In the genomic region with DNA sequence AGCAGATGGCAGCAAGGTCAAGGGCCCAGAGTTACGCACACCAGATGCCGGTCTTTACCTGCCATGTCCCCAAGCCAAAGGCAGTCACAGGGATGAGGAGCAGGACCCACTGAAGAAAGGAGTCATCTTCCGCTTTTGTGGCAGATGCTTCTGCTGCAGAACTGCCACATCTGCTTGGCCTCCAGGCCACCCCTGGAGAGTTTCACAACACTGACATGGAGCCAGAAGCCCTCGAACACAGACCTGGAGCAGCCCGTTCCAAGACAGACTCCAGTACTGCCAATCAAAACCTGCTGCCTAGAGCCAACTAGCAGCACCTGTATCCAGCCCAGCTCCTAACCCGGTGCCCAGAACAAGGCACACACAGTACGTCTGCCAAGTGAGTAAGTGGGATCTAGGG, we compare ENCODE assay signal across 11 cellular contexts. TPM values are rescaled to one million over a fixed set of nuclear protein-coding genes. Genes with fewer than 3 reads are reported as not detected.
DNase-seq lines count a peak whose midpoint lies in the region; ATAC-seq, FAIRE-seq and TF ChIP-seq lines count a peak whose summit lies in the region.
"Had no signal": no experiment of that assay in that cellular context is flagged by ENCODE, and none has a peak within 500 bp of the region (broad histone marks: within the 10 kb centered on the region; RNA-seq: fewer than 3 reads in every experiment).

No MANE protein-coding gene starts in this region.

- TF ChIP-seq CTCF in HCT116 (IDR thresholded peaks at IDR 0.05 in 2 of 3, conservative IDR thresholded peaks at IDR 0.05 in 1 of 3; ENCODE audit: borderline replicate concordance in 1 of 3, insufficient read depth in 1 of 3, low read depth in 2 of 3, low read length in 2 of 3) = no peak
- TF ChIP-seq CTCF in SU-DHL-6 (IDR thresholded peaks at IDR 0.05; ENCODE audit: insufficient read depth, low read length, poor library complexity, severe bottlenecking) = no peak
- no peak for TF ChIP-seq CTCF in prostate gland (IDR thresholded peaks at IDR 0.05)

- H3K79me2 ChIP-seq in HCT116 (ENCODE audit: insufficient read depth, low read length) (peaks cover 62% of the 10 kb centered on the region), SU-DHL-6 (ENCODE audit: insufficient read depth, low read length) (peaks cover 13% of the 10 kb centered on the region; the same call in 1 of the 2 replicates)

- H3K4me3 Mint-ChIP-seq in immature natural killer cell = peak overlapping the region in 4 of 5 donors; percentile 39 to 87 (median 84)

- intact Hi-C loops in HCT116 (cut with micrococcal nuclease) (loop anchor here (5.0 to 10.0 kb wide), 2 partner anchors 133 to 640 kb away; a partner anchor contains a TSS), prostate gland (cut with DNase I) (no loop called here)

- peak overlapping the region in 5 of 6 donors; percentile 10 to 84 (median 74) for H3K27ac Mint-ChIP-seq in immature natural killer cell

- H2AFZ ChIP-seq in HCT116 (ENCODE audit: low read depth, low read length, poor library complexity, severe bottlenecking) = no peak overlapping the region
- H2AFZ ChIP-seq in SU-DHL-6 (ENCODE audit: low read depth, low read length, severe bottlenecking) = no peak overlapping the region

- FAIRE-seq in GM12892 (lab: Jason Lieb, UNC) = no peak

- CTCF ChIA-PET in HCT116 (lab: Charles Lee) = interaction anchor here (1.1 kb wide), 1 partner anchor 169 kb away, joined by 4 read pairs; no protein-coding TSS in a partner anchor

- RAD21 ChIA-PET in HCT116 (lab: Charles Lee; ENCODE audit: low non-redundant PET in 1 of 2, low total read pairs in 2 of 2, uncharacterized antibody in 2 of 2, unreplicated experiment in 2 of 2) = interaction anchor here in 1 of 2 experiments (0.6 kb wide), 1 partner anchor 48 kb away, joined by 4 read pairs; no protein-coding TSS in a partner anchor

- H3K27me3 ChIP-seq in HCT116 (ENCODE audit: insufficient read depth, low read length) (no peaks in the 10 kb centered on the region), SU-DHL-6 (ENCODE audit: low read length) (no peaks in the 10 kb centered on the region), prostate gland (replicated peaks; ENCODE audit: insufficient read depth) (no peaks in the 10 kb centered on the region)

- TF ChIP-seq RAD21 in HCT116 (IDR thresholded peaks at IDR 0.05; ENCODE audit: low read depth) = no peak

- H3K9me2 ChIP-seq in HCT116 (ENCODE audit: insufficient read depth) = no peaks in the 10 kb centered on the region
- H3K9me2 ChIP-seq in SU-DHL-6 (replicated peaks; ENCODE audit: insufficient read depth, low read length) = no peaks in the 10 kb centered on the region

- H3K9me3 Mint-ChIP-seq in immature natural killer cell = no peaks in the 10 kb centered on the region

- BruUV-seq in HCT116 (replicated peaks; lab: Mats Ljungman, UMichigan) = no TSS peak

- no peak for ATAC-seq in HCT116

- POLR2A ChIA-PET in HCT116 (lab: Charles Lee) = no interaction called here

- TF ChIP-seq POLR2A in HCT116 (IDR thresholded peaks at IDR 0.05; ENCODE audit: borderline replicate concordance, extremely low read depth, insufficient read depth, insufficient read length) = no peak
- no peak for TF ChIP-seq POLR2A in prostate gland (IDR thresholded peaks at IDR 0.05)
- TF ChIP-seq POLR2A in GM12892 (IDR thresholded peaks at IDR 0.05; ENCODE audit: low read depth, low read length) = no peak

- H3K36me3 ChIP-seq in HCT116 (ENCODE audit: control insufficient read depth in 1 of 2, insufficient read depth in 2 of 2, low read length in 2 of 2) (peaks cover 25 to 41% of the 10 kb centered on the region in 2 experiments), SU-DHL-6 (ENCODE audit: low read length) (peaks cover 22% of the 10 kb centered on the region), prostate gland (peaks cover 12 to 13% of the 10 kb centered on the region in 2 donors)

- H3K9ac ChIP-seq in HCT116 (ENCODE audit: low read length) (no peak overlapping the region), SU-DHL-6 (ENCODE audit: low read length) (no peak overlapping the region)

- H3K4me2 ChIP-seq in HCT116 (ENCODE audit: low read length) (peak overlapping the region; percentile 84), SU-DHL-6 (ENCODE audit: low read depth, low read length, poor library complexity, severe bottlenecking) (peak overlapping the region; percentile 57)

- H3K27ac ChIP-seq in HCT116 (ENCODE audit: low read depth, low read length) = no peak overlapping the region
- H3K27ac ChIP-seq in SU-DHL-6 (ENCODE audit: low read depth, low read length) = no peak overlapping the region
- no peak overlapping the region for H3K27ac ChIP-seq in prostate gland

- peaks cover 36 to 41% of the 10 kb centered on the region in 2 donors for H3K4me1 Mint-ChIP-seq in immature natural killer cell

- H4K20me1 ChIP-seq in HCT116 (ENCODE audit: insufficient read depth) (peaks cover 10% of the 10 kb centered on the region; the same call in 1 of the 2 replicates), SU-DHL-6 (ENCODE audit: low read depth, low read length) (no peaks in the 10 kb centered on the region; the same call in 1 of the 2 replicates)

- peaks cover 2 to 7% (median 6%) of the 10 kb centered on the region in 3 donors for H3K27me3 Mint-ChIP-seq in immature natural killer cell (ENCODE audit: low read depth in 3 of 3)

- WGBS in prostate gland = 86% methylated on average over 7 of the region's 7 CpGs

- DNase-seq in AML-193 (lab: John Stamatoyannopoulos, UW) = peak; percentile 41 to 60
- DNase-seq in HCT116 (ENCODE audit: low read depth, low spot score) = no peak
- no peak for DNase-seq in immature natural killer cell
- no peak for DNase-seq in prostate gland (ENCODE audit: low spot score)
- no peak for DNase-seq in GM12892 (ENCODE audit: insufficient read length)
- DNase-seq in DMS53 treated with DMSO at 0.1 percent for 48 hours (lab: John Stamatoyannopoulos, UW; ENCODE audit: unreplicated experiment) = no peak
- no peak for DNase-seq in NCI-H510A (lab: John Stamatoyannopoulos, UW)
- DNase-seq: dermis blood vessel endothelial cell, hypothalamus, OCI-M1 had no signal

- no peaks in the 10 kb centered on the region for H3K9me3 ChIP-seq in HCT116 (ENCODE audit: control insufficient read depth in 1 of 2, insufficient read depth in 1 of 2, low read depth in 1 of 2, low read length in 2 of 2)
- no peaks in the 10 kb centered on the region for H3K9me3 ChIP-seq in SU-DHL-6 (ENCODE audit: insufficient read depth, low read length)
- no peaks in the 10 kb centered on the region for H3K9me3 ChIP-seq in prostate gland

- H3F3A ChIP-seq in SU-DHL-6 (ENCODE audit: insufficient read depth) = peaks cover 50% of the 10 kb centered on the region

- H3K4me3 ChIP-seq in HCT116 (replicated peaks in 1 of 2; ENCODE audit: low read depth in 1 of 2, low read length in 2 of 2) (peak overlapping the region in 1 of 2 experiments; percentile 96; a peak in 3 of 4 replicates), SU-DHL-6 (ENCODE audit: insufficient read depth, low read length, poor library complexity, severe bottlenecking) (no peak overlapping the region), prostate gland (no peak overlapping the region)

- peaks cover 7 to 23% (median 7%) of the 10 kb centered on the region in 3 donors for H3K36me3 Mint-ChIP-seq in immature natural killer cell

- peaks cover 7 to 29% of the 10 kb centered on the region in 2 experiments; a peak in 3 of 4 replicates for H3K4me1 ChIP-seq in HCT116 (ENCODE audit: control insufficient read depth in 1 of 2, insufficient read depth in 2 of 2, low read length in 2 of 2)
- H3K4me1 ChIP-seq in prostate gland (replicated peaks) = peaks cover 21% of the 10 kb centered on the region

TF ChIP-seq in HCT116, 20 proteins besides CTCF, POLR2A, EP300 and RAD21:
- no peak for TF ChIP-seq EZH2 (IDR thresholded peaks at IDR 0.05)
- TF ChIP-seq POLR2AphosphoS5 (IDR thresholded peaks at IDR 0.05; ENCODE audit: low read depth, low read length) = no peak
- TF ChIP-seq JUND (IDR thresholded peaks at IDR 0.05) = no peak
- no peak for TF ChIP-seq ZNF274 (IDR thresholded peaks at IDR 0.05; ENCODE audit: low read depth, low read length)
- no peak for TF ChIP-seq SP1 (IDR thresholded peaks at IDR 0.05; ENCODE audit: low read depth)
- TF ChIP-seq EZH2phosphoT487 (IDR thresholded peaks at IDR 0.05; ENCODE audit: borderline replicate concordance) = no peak

RNA-seq across cellular contexts. Expression of a gene that starts 1.5 kb away (rescaled TPM):
- total RNA-seq in HCT116 (2021; ENCODE audit: unreplicated experiment) (71.7 TPM), prostate gland (10 to 100 TPM; 53.3 to 73.8 TPM)
- polyA plus RNA-seq in HCT116 (2012) = 66.9 and 70.3 TPM in 2 replicates
- 100 to 1,000 TPM; 104 to 153 (median 131) TPM for polyA plus RNA-seq in immature natural killer cell
- polyA plus RNA-seq in GM12892 (2012; ENCODE audit: missing spikeins) = 23.6 TPM

RNA-seq across cellular contexts. Expression of a gene that starts 1.6 kb away (rescaled TPM):
- total RNA-seq in HCT116 (2021; ENCODE audit: unreplicated experiment) = 27.8 TPM
- 32.2 and 37.2 TPM in 2 replicates for polyA plus RNA-seq in HCT116 (2012)
- polyA plus RNA-seq in immature natural killer cell = 10 to 100 TPM; 30.2 to 36.9 (median 34.5) TPM
- 10 to 100 TPM; 16.4 to 57.6 TPM for total RNA-seq in prostate gland
- 17.1 TPM for polyA plus RNA-seq in GM12892 (2012; ENCODE audit: missing spikeins)

RNA-seq across cellular contexts. Expression of a gene that starts 6.7 kb away (rescaled TPM):
- total RNA-seq in HCT116 (2021; ENCODE audit: unreplicated experiment) (2,837 TPM), prostate gland (1,000 to 10,000 TPM; 1,667 to 2,501 TPM)
- polyA plus RNA-seq in HCT116 (2012) = 3,464 and 3,677 TPM in 2 replicates
- polyA plus RNA-seq in immature natural killer cell = 100 to 1,000 TPM; 459 to 791 (median 622) TPM
- 4,474 TPM for polyA plus RNA-seq in GM12892 (2012; ENCODE audit: missing spikeins)

RNA-seq across cellular contexts. Expression of a gene that starts 6.8 kb away (rescaled TPM):
- total RNA-seq in HCT116 (2021; ENCODE audit: unreplicated experiment) (18.6 TPM), prostate gland (10 to 100 TPM; 31.1 to 32.6 TPM)
- polyA plus RNA-seq in HCT116 (2012) = 12.2 and 16.5 TPM in 2 replicates
- polyA plus RNA-seq in immature natural killer cell = 10 to 100 TPM in 1 of 3 donors, 1 to 10 TPM in 2; 5.2 to 27.4 (median 7.0) TPM
- polyA plus RNA-seq in GM12892 (2012; ENCODE audit: missing spikeins) = 10.1 TPM

RNA-seq across cellular contexts. Expression of a gene that starts 18.8 kb away (rescaled TPM):
- total RNA-seq in HCT116 (2021; ENCODE audit: unreplicated experiment) (30.1 TPM), prostate gland (10 to 100 TPM; 25.7 to 40.3 TPM)
- polyA plus RNA-seq in HCT116 (2012) = 18.8 and 19.3 TPM in 2 replicates
- 10 to 100 TPM in 1 of 3 donors, 1 to 10 TPM in 2; 3.0 to 15.5 (median 5.7) TPM for polyA plus RNA-seq in immature natural killer cell
- 8.5 TPM for polyA plus RNA-seq in GM12892 (2012; ENCODE audit: missing spikeins)

Comparison
In these comparisons a context has a peak if more than half of its experiments do, and no peak if none do; other contexts are left out.
1. DNase-seq: peak in AML-193 (2 of 2); none in HCT116 (single experiment), immature natural killer cell (0 of 3), prostate gland (single experiment), GM12892 (single experiment), DMS53 treated with DMSO at 0.1 percent for 48 hours (single experiment) and NCI-H510A (single experiment).